13 cellular contexts compared by ENCODE assay signal in the genomic region with DNA sequence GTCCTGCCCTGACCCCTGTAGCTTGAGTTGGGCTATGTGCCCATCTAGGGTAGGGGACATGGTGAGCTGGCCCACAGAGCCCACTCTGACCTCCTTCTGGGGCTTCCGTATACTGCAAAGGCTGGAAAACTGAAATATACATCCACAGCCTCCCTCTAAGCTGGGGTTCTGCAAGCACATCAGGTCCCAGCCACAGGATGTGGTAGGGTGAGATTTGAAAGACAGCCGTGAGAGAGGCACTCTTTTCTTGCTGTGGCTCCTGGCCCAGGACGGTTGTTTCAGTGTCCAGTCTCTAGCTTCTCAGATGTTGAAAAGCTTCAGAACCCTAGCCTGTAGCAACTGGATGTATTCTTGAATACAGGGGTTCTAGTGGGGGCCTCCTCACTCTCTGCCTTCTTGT.
A peak's percentile ranks its signal among the peaks of the same experiment; 100 is the strongest.
DNase-seq lines count a peak whose midpoint lies in the region; ATAC-seq, FAIRE-seq and TF ChIP-seq lines count a peak whose summit lies in the region.
"Had no signal": no experiment of that assay in that cellular context is flagged by ENCODE, and none has a peak within 500 bp of the region (broad histone marks: within the 10 kb centered on the region; RNA-seq: fewer than 3 reads in every experiment).

No MANE protein-coding gene starts in this region.

- TF ChIP-seq EP300 in GM12878 (IDR thresholded peaks at IDR 0.05; ENCODE audit: borderline replicate concordance in 1 of 2, control insufficient read depth in 1 of 2, low read depth in 2 of 2, low read length in 2 of 2) (no peak), ovary (IDR thresholded peaks at IDR 0.05) (no peak)

- TF ChIP-seq POLR2A in GM12878 (IDR thresholded peaks at IDR 0.05; ENCODE audit: low read depth, low read length) (no peak), ovary (IDR thresholded peaks at IDR 0.05) (no peak), heart left ventricle (IDR thresholded peaks at IDR 0.05) (no peak)

- no peak overlapping the region for H3K9ac ChIP-seq in GM12878 (ENCODE audit: control insufficient read depth, insufficient read depth, low read length)

- POLR2A ChIA-PET in CD4-positive, alpha-beta T cell (lab: Charles Lee), result no interaction called here
- POLR2A ChIA-PET in GM12878 (lab: Charles Lee), result interaction anchor here (1.3 to 1.7 kb wide), 2 partner anchors 22 to 36 kb away, joined by 3 to 12 read pairs; no protein-coding TSS in a partner anchor

- no peaks in the 10 kb centered on the region for H3K36me3 ChIP-seq in GM12878 (ENCODE audit: control insufficient read depth in 2 of 2, insufficient read depth in 2 of 2, low read length in 1 of 2)
- no peaks in the 10 kb centered on the region for H3K36me3 ChIP-seq in ovary
- H3K36me3 ChIP-seq in heart left ventricle, result no peaks in the 10 kb centered on the region

- H3K27me3 ChIP-seq in CD4-positive, alpha-beta T cell (ENCODE audit: control insufficient read depth, insufficient read depth, low read length), result no peaks in the 10 kb centered on the region
- H3K27me3 ChIP-seq in GM12878 (replicated peaks in 1 of 2; ENCODE audit: control insufficient read depth in 2 of 2, insufficient read depth in 2 of 2, low read length in 1 of 2) (no peaks in the 10 kb centered on the region), ovary (no peaks in the 10 kb centered on the region), heart left ventricle (no peaks in the 10 kb centered on the region)

- intact Hi-C loops in CD4-positive, alpha-beta T cell (cut with DNase I, micrococcal nuclease), result no loop called here
- intact Hi-C loops in GM12878 (cut with micrococcal nuclease; ENCODE audit: unreplicated experiment), result no loop called here
- intact Hi-C loops in ovary (cut with DNase I), result no loop called here
- intact Hi-C loops in heart left ventricle (cut with DNase I), result no loop called here

- FAIRE-seq in GM12878 (lab: Jason Lieb, UNC), result no peak

- peaks cover 15% of the 10 kb centered on the region for H3K4me1 Mint-ChIP-seq in CD4-positive, alpha-beta T cell (ENCODE audit: low read depth)

- peak in 1 of 10 experiments; percentile 5 for DNase-seq in CD4-positive, alpha-beta T cell
- no peak for DNase-seq in GM12878 (ENCODE audit: low read depth, low spot score)
- DNase-seq in ovary, result no peak
- no peak for DNase-seq in HuH-7.5 (ENCODE audit: low spot score)
- DNase-seq in heart left ventricle, result no peak
- DNase-seq: activated CD8-positive, alpha-beta memory T cell treated with anti-CD3 and anti-CD28 coated beads for 24 hours; IMR-90; NCI-H2029 treated with DMSO at 0.1 percent for 48 hours had no signal

- H3K4me3 ChIP-seq in GM12878 (no peak overlapping the region), ovary (no peak overlapping the region), heart left ventricle (no peak overlapping the region)
- H3K4me3 ChIP-seq: smooth muscle cell had no signal

- peaks cover 8% of the 10 kb centered on the region for H3K9me3 Mint-ChIP-seq in CD4-positive, alpha-beta T cell

- WGBS in GM12878 (ENCODE audit: insufficient coverage, insufficient replicate concordance, low lambda C conversion rate, missing lambda C conversion rate), result 33% methylated on average over 3 of the region's 3 CpGs
- 77 to 96% (median 86%) methylated on average over 3 of the region's 3 CpGs for WGBS in ovary, 3 donors
- 89 to 95% (median 92%) methylated on average over 2 to 3 of the region's 3 CpGs for WGBS in heart left ventricle, 4 donors

- H3K4me2 ChIP-seq in GM12878 (ENCODE audit: control insufficient read depth, insufficient read depth), result peak overlapping the region; percentile 43
- H3K4me2 ChIP-seq: smooth muscle cell had no signal

- no peak for TF ChIP-seq RAD21 in GM12878 (IDR thresholded peaks at IDR 0.05; ENCODE audit: insufficient read depth, low read depth, low read length)

- CTCF ChIA-PET in CD4-positive, alpha-beta T cell (lab: Charles Lee), result no interaction called here
- CTCF ChIA-PET in GM12878 (lab: Yijun Ruan, JAX), result interaction anchor here (0.6 to 2.1 kb wide), 11 partner anchors 8 to 119 kb away, joined by 3 to 7 read pairs (median 5); no protein-coding TSS in a partner anchor

- no TSS peak for BruUV-seq in GM12878 (replicated peaks; lab: Mats Ljungman, UMichigan)

- RAD21 ChIA-PET in GM12878 (lab: Charles Lee; ENCODE audit: unreplicated experiment), result interaction anchor here (1.0 to 2.6 kb wide), 6 partner anchors 24 to 120 kb away, joined by 3 to 26 read pairs (median 5); no protein-coding TSS in a partner anchor

- H2AFZ ChIP-seq in GM12878 (ENCODE audit: control insufficient read depth, low read depth, low read length), result peak overlapping the region; percentile 76

- H3K36me3 Mint-ChIP-seq in CD4-positive, alpha-beta T cell (ENCODE audit: low read depth), result no peaks in the 10 kb centered on the region

- no peaks in the 10 kb centered on the region for H3K9me3 ChIP-seq in CD4-positive, alpha-beta T cell (ENCODE audit: control insufficient read depth, low read length)
- H3K9me3 ChIP-seq in GM12878 (replicated peaks; ENCODE audit: control insufficient read depth, insufficient read depth, low read length) (peaks cover 5% of the 10 kb centered on the region; the same call in 2 of the 3 replicates), ovary (peaks cover 0 to 7% of the 10 kb centered on the region in 2 donors), heart left ventricle (no peaks in the 10 kb centered on the region)

- no peaks in the 10 kb centered on the region for H3K79me2 ChIP-seq in GM12878 (ENCODE audit: control insufficient read depth, insufficient read depth, low read length)

- in situ Hi-C loops in GM12878 (cut with MboI), result no loop called here

- SMC1A ChIA-PET in GM12878 (lab: Charles Lee; ENCODE audit: uncharacterized antibody, unreplicated experiment), result interaction anchor here (0.7 to 3.4 kb wide), 23 partner anchors 9 to 184 kb away, joined by 3 to 32 read pairs (median 6); no protein-coding TSS in a partner anchor

- H4K20me1 ChIP-seq in GM12878 (ENCODE audit: control insufficient read depth, insufficient read depth), result no peaks in the 10 kb centered on the region

- no peak overlapping the region for H3K4me3 Mint-ChIP-seq in CD4-positive, alpha-beta T cell
- H3K4me3 Mint-ChIP-seq: dendritic cell treated with granulocyte-macrophage colony-stimulating factor and Interleukin-4, amounts not matched to agents 40 ng/mL and 50 ng/mL, for 4 days had no signal

- no peak overlapping the region for H3K27ac Mint-ChIP-seq in CD4-positive, alpha-beta T cell
- H3K27ac Mint-ChIP-seq: dendritic cell treated with granulocyte-macrophage colony-stimulating factor and Interleukin-4, amounts not matched to agents 40 ng/mL and 50 ng/mL, for 4 days had no signal

- no peak for TF ChIP-seq CTCF in CD4-positive, alpha-beta T cell (IDR thresholded peaks at IDR 0.05)
- no peak for TF ChIP-seq CTCF in GM12878 (IDR thresholded peaks at IDR 0.05 in 2 of 3, conservative IDR thresholded peaks at IDR 0.05 in 1 of 3; ENCODE audit: control insufficient read depth in 2 of 3, extremely low read depth in 1 of 3, insufficient read depth in 1 of 3, low read depth in 3 of 3, low read length in 3 of 3)
- no peak for TF ChIP-seq CTCF in ovary (IDR thresholded peaks at IDR 0.05)
- no peak for TF ChIP-seq CTCF in heart left ventricle (IDR thresholded peaks at IDR 0.05)

- peaks cover 21% of the 10 kb centered on the region for H3K4me1 ChIP-seq in GM12878 (ENCODE audit: control insufficient read depth, insufficient read depth, low read length)
- no peaks in the 10 kb centered on the region for H3K4me1 ChIP-seq in ovary (ENCODE audit: insufficient read depth)
- H3K4me1 ChIP-seq in heart left ventricle, result peaks cover 0 to 18% (median 7%) of the 10 kb centered on the region in 12 donors

- ATAC-seq in CD4-positive, alpha-beta T cell (ENCODE audit: poor library complexity), result peak; percentile 41
- ATAC-seq in GM19397 (IDR thresholded peaks at IDR 0.05; ENCODE audit: unreplicated experiment) (peak; percentile 50), HG03103 (IDR thresholded peaks at IDR 0.05; ENCODE audit: low read depth, unreplicated experiment) (peak; percentile 34), GM12878 (peak; percentile 72), HG03520 (IDR thresholded peaks at IDR 0.05; ENCODE audit: unreplicated experiment) (no peak), heart left ventricle (no peak)

- H3K27ac ChIP-seq in CD4-positive, alpha-beta T cell (ENCODE audit: low read depth, low read length), result no peak overlapping the region
- H3K27ac ChIP-seq in GM12878 (ENCODE audit: control insufficient read depth, insufficient read depth), result peak overlapping the region; percentile 28; the same call in 1 of the 2 replicates
- no peak overlapping the region for H3K27ac ChIP-seq in ovary
- H3K27ac ChIP-seq in heart left ventricle, result no peak overlapping the region

- H3K27me3 Mint-ChIP-seq in CD4-positive, alpha-beta T cell, result peaks cover 2% of the 10 kb centered on the region

TF ChIP-seq in GM12878, 131 proteins besides CTCF, POLR2A, EP300 and RAD21:
- TF ChIP-seq JUNB (IDR thresholded peaks at IDR 0.05), result no peak
- peak; percentile 43; the same call in 1 of the 2 replicates for TF ChIP-seq PKNOX1 (IDR thresholded peaks at IDR 0.05)

Comparison
In these comparisons a context has a peak if more than half of its experiments do, and no peak if none do; other contexts are left out.
1. ATAC-seq: peak in CD4-positive, alpha-beta T cell (single experiment), GM19397 (single experiment), HG03103 (single experiment) and GM12878 (single experiment); none in HG03520 (single experiment) and heart left ventricle (0 of 4).